In the genomic region with DNA sequence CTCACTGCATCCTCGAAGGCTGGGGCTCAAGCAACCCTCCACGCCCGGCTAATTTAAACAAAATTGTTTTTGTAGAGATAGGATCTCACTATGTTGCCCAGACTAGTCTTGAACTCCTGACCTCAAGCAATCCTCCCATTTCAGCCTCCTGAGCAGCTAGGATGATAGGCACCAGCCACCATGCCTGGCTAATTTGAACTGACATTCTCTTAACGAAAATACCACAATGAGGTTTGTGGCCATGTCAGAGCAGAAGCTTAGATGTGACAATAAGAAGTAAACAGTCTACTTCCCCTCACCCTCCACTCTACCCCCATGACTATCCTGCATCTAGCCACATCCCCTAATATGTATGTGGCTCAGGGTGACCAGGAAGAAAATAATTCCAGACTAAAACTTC, we compare ENCODE assay signal across 23 cellular contexts.
DNase-seq lines count a peak whose midpoint lies in the region; ATAC-seq, FAIRE-seq and TF ChIP-seq lines count a peak whose summit lies in the region.
"Had no signal": no experiment of that assay in that cellular context is flagged by ENCODE, and none has a peak within 500 bp of the region (broad histone marks: within the 10 kb centered on the region; RNA-seq: fewer than 3 reads in every experiment).

No MANE protein-coding gene starts in this region.

- no peak for TF ChIP-seq POLR2A in A549 (IDR thresholded peaks at IDR 0.05; ENCODE audit: low read length)

- POLR2A ChIA-PET in A549 (lab: Yijun Ruan, JAX) = no interaction called here

- H3K27ac ChIP-seq in A549 = no peak overlapping the region
- H3K27ac ChIP-seq: KMS-11, PC-9, RWPE1 had no signal

- no peak overlapping the region for H3K4me3 ChIP-seq in A549
- H3K4me3 ChIP-seq: MG63, PC-9 had no signal

- DNase-seq in A549 (ENCODE audit: low read depth in 1 of 2, low spot score in 1 of 2) = no peak
- peak; percentile 13 for DNase-seq in GDM1 (lab: John Stamatoyannopoulos, UW)
- DNase-seq in MV-4-11 (lab: John Stamatoyannopoulos, UW) = peak; percentile 83
- DNase-seq in astrocyte of the hippocampus (ENCODE audit: low read depth, low spot score) = peak; percentile 2
- no peak for DNase-seq in kidney tubule cell (ENCODE audit: low spot score)
- no peak for DNase-seq in NCI-H226
- DNase-seq: ACHN, C1 segment of cervical spinal cord, DMS 273 treated with DMSO at 0.1 percent for 48 hours, GF-D8, MG63, NCI-H1417, NCI-H187 treated with DMSO at 0.1 percent for 48 hours, NCI-H2227 treated with DMSO at 0.1 percent for 48 hours, NCI-H524, NCI-H82, PC-9, SIG-M5, T-helper 1 cell had no signal

- peak; percentile 59 for FAIRE-seq in A549 (lab: Jason Lieb, UNC)

- TF ChIP-seq CTCF in A549 (IDR thresholded peaks at IDR 0.05) = no peak

- WGBS in A549 (ENCODE audit: missing lambda C conversion rate) = 57% methylated on average over 4 of the region's 4 CpGs

- CTCF ChIA-PET in A549 (lab: Yijun Ruan, JAX) = interaction anchor here (1.5 kb wide), 2 partner anchors 10 to 18 kb away, joined by 4 read pairs; no protein-coding TSS in a partner anchor

- H3K9me3 ChIP-seq in A549 = 0 out of 3 replicates have a peak, but pooled peaks cover 4% of the 10 kb centered on the region
- H3K9me3 ChIP-seq: MG63 had no signal

- ATAC-seq in A549 (no peak), HG03135 (IDR thresholded peaks at IDR 0.05; ENCODE audit: unreplicated experiment) (no peak)
- ATAC-seq: HCT116 had no signal

- TF ChIP-seq RAD21 in A549 (conservative IDR thresholded peaks at IDR 0.05 in 1 of 2, IDR thresholded peaks at IDR 0.05 in 1 of 2) = no peak

- H3K4me2 ChIP-seq in A549 = no peak overlapping the region
- H3K4me2 ChIP-seq: KMS-11, PC-9 had no signal

- TF ChIP-seq EP300 in A549 (IDR thresholded peaks at IDR 0.05) = no peak

- H3K4me1 ChIP-seq in A549 = no peaks in the 10 kb centered on the region

TF ChIP-seq in A549, 52 proteins besides CTCF, POLR2A, EP300 and RAD21:
- no peak for TF ChIP-seq GATA3 (IDR thresholded peaks at IDR 0.05; ENCODE audit: borderline replicate concordance)
- TF ChIP-seq HOXA7 (CRISPR knock-in tag; IDR thresholded peaks at IDR 0.05) = no peak
- TF ChIP-seq KDM1A (IDR thresholded peaks at IDR 0.05; ENCODE audit: low read depth) = no peak
- TF ChIP-seq, protein P1, sequence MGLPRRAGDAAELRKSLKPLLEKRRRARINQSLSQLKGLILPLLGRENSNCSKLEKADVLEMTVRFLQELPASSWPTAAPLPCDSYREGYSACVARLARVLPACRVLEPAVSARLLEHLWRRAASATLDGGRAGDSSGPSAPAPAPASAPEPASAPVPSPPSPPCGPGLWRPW (IDR thresholded peaks at IDR 0.05) = no peak
- no peak for TF ChIP-seq KDM5A (IDR thresholded peaks at IDR 0.05)
- no peak for TF ChIP-seq TFCP2L1 (CRISPR knock-in tag; IDR thresholded peaks at IDR 0.05)
- no peak for TF ChIP-seq EHF (CRISPR knock-in tag; IDR thresholded peaks at IDR 0.05)
- TF ChIP-seq CHD4 (IDR thresholded peaks at IDR 0.05; ENCODE audit: borderline replicate concordance) = no peak
- no peak for TF ChIP-seq NFE2L2 (conservative IDR thresholded peaks at IDR 0.05; ENCODE audit: low read length)
- TF ChIP-seq CEBPB (IDR thresholded peaks at IDR 0.05) = no peak
- no peak for TF ChIP-seq MYC (IDR thresholded peaks at IDR 0.05; ENCODE audit: borderline replicate concordance, low read length)
- TF ChIP-seq JUN (IDR thresholded peaks at IDR 0.05) = no peak
- no peak for TF ChIP-seq CHD2 (IDR thresholded peaks at IDR 0.05; ENCODE audit: low read length, partially characterized antibody)
- no peak for TF ChIP-seq JUNB (IDR thresholded peaks at IDR 0.05)
- TF ChIP-seq RARB (CRISPR knock-in tag; IDR thresholded peaks at IDR 0.05) = no peak
- TF ChIP-seq, protein P2, sequence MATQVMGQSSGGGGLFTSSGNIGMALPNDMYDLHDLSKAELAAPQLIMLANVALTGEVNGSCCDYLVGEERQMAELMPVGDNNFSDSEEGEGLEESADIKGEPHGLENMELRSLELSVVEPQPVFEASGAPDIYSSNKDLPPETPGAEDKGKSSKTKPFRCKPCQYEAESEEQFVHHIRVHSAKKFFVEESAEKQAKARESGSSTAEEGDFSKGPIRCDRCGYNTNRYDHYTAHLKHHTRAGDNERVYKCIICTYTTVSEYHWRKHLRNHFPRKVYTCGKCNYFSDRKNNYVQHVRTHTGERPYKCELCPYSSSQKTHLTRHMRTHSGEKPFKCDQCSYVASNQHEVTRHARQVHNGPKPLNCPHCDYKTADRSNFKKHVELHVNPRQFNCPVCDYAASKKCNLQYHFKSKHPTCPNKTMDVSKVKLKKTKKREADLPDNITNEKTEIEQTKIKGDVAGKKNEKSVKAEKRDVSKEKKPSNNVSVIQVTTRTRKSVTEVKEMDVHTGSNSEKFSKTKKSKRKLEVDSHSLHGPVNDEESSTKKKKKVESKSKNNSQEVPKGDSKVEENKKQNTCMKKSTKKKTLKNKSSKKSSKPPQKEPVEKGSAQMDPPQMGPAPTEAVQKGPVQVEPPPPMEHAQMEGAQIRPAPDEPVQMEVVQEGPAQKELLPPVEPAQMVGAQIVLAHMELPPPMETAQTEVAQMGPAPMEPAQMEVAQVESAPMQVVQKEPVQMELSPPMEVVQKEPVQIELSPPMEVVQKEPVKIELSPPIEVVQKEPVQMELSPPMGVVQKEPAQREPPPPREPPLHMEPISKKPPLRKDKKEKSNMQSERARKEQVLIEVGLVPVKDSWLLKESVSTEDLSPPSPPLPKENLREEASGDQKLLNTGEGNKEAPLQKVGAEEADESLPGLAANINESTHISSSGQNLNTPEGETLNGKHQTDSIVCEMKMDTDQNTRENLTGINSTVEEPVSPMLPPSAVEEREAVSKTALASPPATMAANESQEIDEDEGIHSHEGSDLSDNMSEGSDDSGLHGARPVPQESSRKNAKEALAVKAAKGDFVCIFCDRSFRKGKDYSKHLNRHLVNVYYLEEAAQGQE (IDR thresholded peaks at IDR 0.05) = no peak
TF ChIP-seq in A549: peak in this region for 0.

Comparison
In these comparisons a context has a peak if more than half of its experiments do, and no peak if none do; other contexts are left out.
1. DNase-seq: peak in GDM1 (single experiment), MV-4-11 (single experiment) and astrocyte of the hippocampus (single experiment); none in A549 (0 of 2), kidney tubule cell (single experiment) and NCI-H226 (single experiment).